ENCODE assay signal across 32 cellular contexts in the genomic region with DNA sequence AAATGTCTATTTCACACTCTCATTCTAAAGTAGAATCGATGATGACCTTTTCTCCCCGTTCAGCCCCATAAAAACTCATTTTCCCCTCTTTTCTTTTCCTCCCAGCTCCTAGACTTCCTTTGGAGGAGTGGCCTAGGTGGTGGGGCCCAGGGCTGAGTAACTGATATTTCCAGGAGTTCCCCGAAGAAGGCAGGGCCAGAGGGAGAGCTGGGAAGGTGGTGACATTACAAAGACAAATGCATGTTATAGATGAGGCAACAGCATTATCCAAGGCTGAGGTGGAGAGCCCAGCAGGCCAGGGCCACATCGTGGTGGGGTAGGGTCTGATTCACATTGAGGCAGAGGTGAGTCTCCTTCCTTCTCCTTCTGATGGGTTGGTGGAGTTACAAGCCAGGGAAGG. TPM values are rescaled to one million over a fixed set of nuclear protein-coding genes. Genes with fewer than 3 reads are reported as not detected.
DNase-seq lines count a peak whose midpoint lies in the region; ATAC-seq and TF ChIP-seq lines count a peak whose summit lies in the region.
"Had no signal": no experiment of that assay in that cellular context is flagged by ENCODE, and none has a peak within 500 bp of the region (broad histone marks: within the 10 kb centered on the region; RNA-seq: fewer than 3 reads in every experiment).

No MANE protein-coding gene starts in this region.

- H3K4me3 ChIP-seq in neural progenitor cell: no peak overlapping the region
- H3K4me3 ChIP-seq: cardiac muscle cell, colonic mucosa, gastrocnemius medialis, left lung, PC-9 had no signal

- H3K36me3 Mint-ChIP-seq in activated T-helper 1 cell treated with anti-CD3 and anti-CD28 coated beads, Interleukin-12 subunit alpha, Interleukin-12 subunit beta, Interleukin-2, Interleukin-4 antibody, amounts not matched to agents 30 ng/mL and 10 ng/mL and 1 ng/mL, durations not matched to agents 14 hours and 24 hours and 36 hours (ENCODE audit: low read depth): peaks cover 36% of the 10 kb centered on the region
- H3K36me3 Mint-ChIP-seq in neural progenitor cell: no peaks in the 10 kb centered on the region
- peaks cover 39 to 42% of the 10 kb centered on the region in 2 donors for H3K36me3 Mint-ChIP-seq in CD14-positive monocyte
- H3K36me3 Mint-ChIP-seq: immature natural killer cell had no signal

- H3K27ac ChIP-seq in foreskin keratinocyte (no peak overlapping the region), neural progenitor cell (no peak overlapping the region)
- H3K27ac ChIP-seq: C4-2B, cardiac muscle cell, colonic mucosa, gastrocnemius medialis, left lung, parathyroid adenoma, PC-9 had no signal

- intact Hi-C loops in activated T-helper 1 cell treated with anti-CD3 and anti-CD28 coated beads, Interleukin-12 subunit alpha, Interleukin-12 subunit beta, Interleukin-2, Interleukin-4 antibody, amounts not matched to agents 30 ng/mL and 10 ng/mL and 1 ng/mL, durations not matched to agents 14 hours and 24 hours and 36 hours (cut with micrococcal nuclease): no loop called here
- intact Hi-C loops in CD14-positive monocyte (cut with micrococcal nuclease): no loop called here

- H3K9me3 Mint-ChIP-seq in activated T-helper 1 cell treated with anti-CD3 and anti-CD28 coated beads, Interleukin-12 subunit alpha, Interleukin-12 subunit beta, Interleukin-2, Interleukin-4 antibody, amounts not matched to agents 30 ng/mL and 10 ng/mL and 1 ng/mL, durations not matched to agents 14 hours and 24 hours and 36 hours: no peaks in the 10 kb centered on the region
- H3K9me3 Mint-ChIP-seq in neural progenitor cell (no peaks in the 10 kb centered on the region), CD14-positive monocyte (no peaks in the 10 kb centered on the region)
- H3K9me3 Mint-ChIP-seq: activated naive CD4-positive, alpha-beta T cell treated with anti-CD3 and anti-CD28 coated beads, Interleukin-2, amount 10 ng/mL, durations not matched to agents 7 days and 5 days; immature natural killer cell; naive thymus-derived CD4-positive, alpha-beta T cell had no signal

- H3K9ac ChIP-seq in neural progenitor cell: no peak overlapping the region
- H3K9ac ChIP-seq: parathyroid adenoma had no signal

- H3K27me3 ChIP-seq in foreskin keratinocyte (no peaks in the 10 kb centered on the region), neural progenitor cell (no peaks in the 10 kb centered on the region)
- H3K27me3 ChIP-seq: cardiac muscle cell, colonic mucosa, gastrocnemius medialis, left lung had no signal

- no peaks in the 10 kb centered on the region for H3K4me1 ChIP-seq in foreskin keratinocyte
- no peaks in the 10 kb centered on the region for H3K4me1 ChIP-seq in neural progenitor cell
- H3K4me1 ChIP-seq: colonic mucosa had no signal

- no peak overlapping the region for H3K4me3 Mint-ChIP-seq in activated T-helper 1 cell treated with anti-CD3 and anti-CD28 coated beads, Interleukin-12 subunit alpha, Interleukin-12 subunit beta, Interleukin-2, Interleukin-4 antibody, amounts not matched to agents 30 ng/mL and 10 ng/mL and 1 ng/mL, durations not matched to agents 14 hours and 24 hours and 36 hours
- H3K4me3 Mint-ChIP-seq in neural progenitor cell: no peak overlapping the region
- H3K4me3 Mint-ChIP-seq in CD14-positive monocyte: no peak overlapping the region
- H3K4me3 Mint-ChIP-seq: activated naive CD4-positive, alpha-beta T cell treated with anti-CD3 and anti-CD28 coated beads, Interleukin-2, amount 10 ng/mL, durations not matched to agents 7 days and 5 days; immature natural killer cell; naive thymus-derived CD4-positive, alpha-beta T cell had no signal

- no peaks in the 10 kb centered on the region for H3K9me3 ChIP-seq in neural progenitor cell (ENCODE audit: low read depth)
- H3K9me3 ChIP-seq: colonic mucosa, gastrocnemius medialis, left lung had no signal

- no peaks in the 10 kb centered on the region for H3K36me3 ChIP-seq in neural progenitor cell
- H3K36me3 ChIP-seq: cardiac muscle cell, colonic mucosa, gastrocnemius medialis had no signal

- no peaks in the 10 kb centered on the region for H3K79me2 ChIP-seq in neural progenitor cell (ENCODE audit: low read depth)
- H3K79me2 ChIP-seq: parathyroid adenoma had no signal

- H3K27ac Mint-ChIP-seq in activated T-helper 1 cell treated with anti-CD3 and anti-CD28 coated beads, Interleukin-12 subunit alpha, Interleukin-12 subunit beta, Interleukin-2, Interleukin-4 antibody, amounts not matched to agents 30 ng/mL and 10 ng/mL and 1 ng/mL, durations not matched to agents 14 hours and 24 hours and 36 hours: peak overlapping the region; percentile 44
- H3K27ac Mint-ChIP-seq in neural progenitor cell: peak overlapping the region; percentile 63
- peak overlapping the region in 2 of 7 donors; percentile 8 to 74 for H3K27ac Mint-ChIP-seq in CD14-positive monocyte
- H3K27ac Mint-ChIP-seq: activated naive CD4-positive, alpha-beta T cell treated with anti-CD3 and anti-CD28 coated beads, Interleukin-2, amount 10 ng/mL, durations not matched to agents 7 days and 5 days; immature natural killer cell; naive thymus-derived CD4-positive, alpha-beta T cell had no signal

- no peak overlapping the region for H2AFZ ChIP-seq in neural progenitor cell (replicated peaks)
- H2AFZ ChIP-seq: parathyroid adenoma, PC-9 had no signal

- no peak for TF ChIP-seq CTCF in foreskin keratinocyte (conservative IDR thresholded peaks at IDR 0.05)
- TF ChIP-seq CTCF in neural progenitor cell (IDR thresholded peaks at IDR 0.05): no peak
- TF ChIP-seq CTCF in CD14-positive monocyte (IDR thresholded peaks at IDR 0.05): no peak

- H3F3A ChIP-seq in neural progenitor cell (ENCODE audit: low read depth): no peaks in the 10 kb centered on the region

- H4K20me1 ChIP-seq in neural progenitor cell (ENCODE audit: low read depth): no peaks in the 10 kb centered on the region

- no peak overlapping the region for H3K4me2 ChIP-seq in neural progenitor cell
- H3K4me2 ChIP-seq: PC-9 had no signal

- peaks cover 41% of the 10 kb centered on the region for H3K4me1 Mint-ChIP-seq in activated T-helper 1 cell treated with anti-CD3 and anti-CD28 coated beads, Interleukin-12 subunit alpha, Interleukin-12 subunit beta, Interleukin-2, Interleukin-4 antibody, amounts not matched to agents 30 ng/mL and 10 ng/mL and 1 ng/mL, durations not matched to agents 14 hours and 24 hours and 36 hours (ENCODE audit: low read depth)
- H3K4me1 Mint-ChIP-seq in neural progenitor cell (peaks cover 16% of the 10 kb centered on the region), CD14-positive monocyte (peaks cover 5% of the 10 kb centered on the region)

- DNase-seq in ELR (ENCODE audit: low read depth) (peak; percentile 15), foreskin keratinocyte (no peak), neural progenitor cell (ENCODE audit: low spot score) (no peak), CD14-positive monocyte (ENCODE audit: low spot score) (no peak), ACHN (no peak), NCI-H748 (lab: John Stamatoyannopoulos, UW; ENCODE audit: unreplicated experiment) (no peak)
- no peak for DNase-seq in activated T-helper 1 cell treated with anti-CD3 and anti-CD28 coated beads, Interleukin-12 subunit alpha, Interleukin-12 subunit beta, Interleukin-2, Interleukin-4 antibody, amounts not matched to agents 30 ng/mL and 10 ng/mL and 1 ng/mL, durations not matched to agents 14 hours and 24 hours and 36 hours (ENCODE audit: low spot score)
- DNase-seq: activated naive CD4-positive, alpha-beta T cell treated with anti-CD3 and anti-CD28 coated beads, Interleukin-2, amount 10 ng/mL, durations not matched to agents 7 days and 5 days; activated T-cell treated with anti-CD3 and anti-CD28 coated beads, Interleukin-2, amount 50 U/mL, for 48 hours; aorta; colonic mucosa; DMS 273 treated with DMSO at 0.1 percent for 48 hours; effector CD8-positive, alpha-beta T cell; gastrocnemius medialis; hypothalamus; immature natural killer cell; left lung; midbrain; naive thymus-derived CD4-positive, alpha-beta T cell; NCI-H1048; NCI-H187; NCI-H2171 treated with DMSO at 0.1 percent for 48 hours; NCI-H524; PC-9; right cardiac atrium; stimulated activated CD4-positive, alpha-beta T cell treated with anti-CD3 and anti-CD28 coated beads, Interleukin-2, amount 100 ng/mL, for 48 hours; T-helper 2 cell had no signal

- ATAC-seq in foreskin keratinocyte: peak; percentile 29
- ATAC-seq: gastrocnemius medialis; left lung; naive thymus-derived CD4-positive, alpha-beta T cell; right cardiac atrium; Right ventricle myocardium inferior; SK-N-SH treated with all-trans-retinoic acid at 6 μM for 48 hours had no signal

- in situ Hi-C loops in ACHN (cut with HindIII; ENCODE audit: low pct_ligation_motif_present, low pct_unique_long_range_greater_than_20kb, low sequenced_read_pairs): no loop called here

- no peaks in the 10 kb centered on the region for H3K27me3 Mint-ChIP-seq in activated T-helper 1 cell treated with anti-CD3 and anti-CD28 coated beads, Interleukin-12 subunit alpha, Interleukin-12 subunit beta, Interleukin-2, Interleukin-4 antibody, amounts not matched to agents 30 ng/mL and 10 ng/mL and 1 ng/mL, durations not matched to agents 14 hours and 24 hours and 36 hours (ENCODE audit: insufficient read depth)
- H3K27me3 Mint-ChIP-seq in neural progenitor cell (ENCODE audit: insufficient read depth, low read depth) (peaks cover 12% of the 10 kb centered on the region), CD14-positive monocyte (ENCODE audit: low read depth in 3 of 3) (peaks cover 2 to 7% (median 5%) of the 10 kb centered on the region in 3 donors)
- H3K27me3 Mint-ChIP-seq: naive thymus-derived CD4-positive, alpha-beta T cell had no signal

RNA-seq across cellular contexts. Expression of gene HDAC7, which starts 22.2 kb away (rescaled TPM):
- 453 and 466 TPM in 2 replicates for total RNA-seq in activated T-helper 1 cell treated with anti-CD3 and anti-CD28 coated beads, Interleukin-12 subunit alpha, Interleukin-12 subunit beta, Interleukin-2, Interleukin-4 antibody, amounts not matched to agents 30 ng/mL and 10 ng/mL and 1 ng/mL, durations not matched to agents 14 hours and 24 hours and 36 hours
- total RNA-seq in foreskin keratinocyte (52.3 and 55.8 TPM in 2 replicates), neural progenitor cell (ENCODE audit: low replicate concordance) (7.2 and 14.2 TPM in 2 replicates)
- polyA plus RNA-seq in foreskin keratinocyte (47.3 and 51.7 TPM in 2 replicates), CD14-positive monocyte (1 to 10 TPM; 5.9 to 8.4 TPM)
